Comparison of ENCODE assay signal across 8 cellular contexts in the genomic region with DNA sequence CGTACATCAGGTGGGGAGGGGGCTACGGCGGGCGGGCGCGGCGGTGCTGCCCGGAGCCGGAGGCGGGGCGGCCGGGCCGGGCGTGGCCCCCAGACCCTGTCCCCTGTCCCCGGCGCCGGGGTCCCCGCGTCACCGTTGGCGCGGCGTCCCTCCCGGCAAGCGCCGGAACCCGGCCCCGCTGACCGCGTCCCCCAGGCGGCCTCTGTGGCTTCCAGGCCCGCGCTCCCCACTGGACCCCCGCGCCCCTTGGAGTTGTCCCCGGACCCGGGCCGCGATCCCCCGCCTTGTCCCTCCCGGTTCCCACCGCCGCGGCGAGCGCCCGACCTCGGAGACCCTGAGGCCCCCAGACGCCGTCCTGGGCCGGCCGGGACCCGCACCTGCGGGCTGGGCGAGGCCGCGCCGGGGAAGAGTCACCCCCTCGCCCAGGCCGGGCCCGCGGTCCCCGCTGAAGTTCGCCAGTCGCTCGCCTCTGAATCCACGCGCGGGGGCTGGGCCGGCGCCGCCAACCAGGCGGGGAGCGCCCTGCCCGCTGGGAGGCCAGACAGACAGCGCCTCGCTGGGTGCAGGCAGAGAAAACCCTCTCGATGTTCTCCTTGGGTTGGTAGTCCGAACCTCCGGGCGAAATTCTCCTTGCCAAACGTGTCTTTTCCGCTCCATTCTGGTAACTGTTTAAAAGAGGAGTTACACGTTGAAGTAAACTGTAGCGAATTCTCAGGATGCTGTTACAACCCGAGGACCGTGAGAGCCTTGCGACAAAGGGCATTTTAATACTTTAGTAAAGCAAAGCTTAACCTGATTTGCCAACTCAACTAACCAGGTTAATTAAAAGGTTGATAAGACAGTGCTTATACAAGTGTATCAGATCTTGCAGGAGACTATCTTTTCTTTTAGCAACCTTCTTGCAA. TPM values are rescaled to one million over a fixed set of nuclear protein-coding genes. Genes with fewer than 3 reads are reported as not detected.
DNase-seq lines count a peak whose midpoint lies in the region; ATAC-seq and TF ChIP-seq lines count a peak whose summit lies in the region.

No MANE protein-coding gene starts in this region.

- H3K4me2 ChIP-seq in DND-41 (ENCODE audit: insufficient read depth, low read length) = peak overlapping the region; percentile 94
- H3K4me2 ChIP-seq in IMR-90 (ENCODE audit: low read depth, low read length) = peak overlapping the region; percentile 97

- no peaks in the 10 kb centered on the region for H3K27me3 Mint-ChIP-seq in activated CD4-positive, alpha-beta T cell treated with anti-CD3 and anti-CD28 coated beads for 36 hours

- peak overlapping the region; percentile 99 for H3K4me3 Mint-ChIP-seq in activated CD4-positive, alpha-beta T cell treated with anti-CD3 and anti-CD28 coated beads for 36 hours

- POLR2A ChIA-PET in IMR-90 (lab: Charles Lee; ENCODE audit: unreplicated experiment) = no interaction called here
- POLR2A ChIA-PET in activated CD4-positive, alpha-beta T cell treated with anti-CD3 and anti-CD28 coated beads for 36 hours (lab: Charles Lee) = interaction anchor here (1.0 to 1.3 kb wide), 2 partner anchors 12 to 20 kb away, joined by 3 to 9 read pairs; no protein-coding TSS in a partner anchor

- peaks cover 42% of the 10 kb centered on the region for H3K4me1 ChIP-seq in DND-41 (ENCODE audit: insufficient read depth, low read length)
- peaks cover 12% of the 10 kb centered on the region for H3K4me1 ChIP-seq in IMR-90 (ENCODE audit: control insufficient read depth, insufficient read depth, low read length)

- dilution Hi-C loops in IMR-90 (cut with HindIII; ENCODE audit: low sequenced_read_pairs, unreplicated experiment) = no loop called here

- H3K79me2 ChIP-seq in DND-41 (ENCODE audit: insufficient read depth, low read length) = peaks cover 70% of the 10 kb centered on the region

- no peak overlapping the region for H2BK20ac ChIP-seq in IMR-90 (ENCODE audit: low read depth, low read length)

- peaks cover 7% of the 10 kb centered on the region for H3K9me1 ChIP-seq in IMR-90 (ENCODE audit: insufficient read depth, low read length)

- no peaks in the 10 kb centered on the region; the same call in 1 of the 2 replicates for H3K36me3 ChIP-seq in DND-41 (ENCODE audit: insufficient read depth, low read length)
- peaks cover 2% of the 10 kb centered on the region; the same call in 1 of the 2 replicates for H3K36me3 ChIP-seq in IMR-90 (ENCODE audit: control insufficient read depth, insufficient read depth, low read length)

- peak; percentile 16; the same call in 1 of the 2 replicates for TF ChIP-seq RAD21 in IMR-90 (IDR thresholded peaks at IDR 0.05; ENCODE audit: low read length)

- peak overlapping the region; percentile 9; the same call in 1 of the 2 replicates for H2BK120ac ChIP-seq in IMR-90 (ENCODE audit: low read depth, low read length)

- peak overlapping the region; percentile 89 for H3K23ac ChIP-seq in IMR-90 (ENCODE audit: low read depth, low read length)

- DNase-seq in DND-41 (peak; percentile 32), IMR-90 (peak; percentile 51), left kidney (ENCODE audit: low read depth, low spot score) (peak; percentile 81), cerebellar nuclear complex (lab: John Stamatoyannopoulos, UW) (no peak)
- DNase-seq in activated CD4-positive, alpha-beta T cell treated with anti-CD3 and anti-CD28 coated beads for 36 hours = peak; percentile 71
- DNase-seq in stimulated activated CD4-positive, alpha-beta T cell treated with anti-CD3 and anti-CD28 coated beads, Interleukin-2, amount 100 ng/mL, for 4 hours (ENCODE audit: low read depth) = peak; percentile 28

- CTCF ChIA-PET in IMR-90 (lab: Yijun Ruan, JAX) = interaction anchor here (0.8 kb wide), 1 partner anchor 281 kb away, joined by 3 read pairs; no protein-coding TSS in a partner anchor
- CTCF ChIA-PET in activated CD4-positive, alpha-beta T cell treated with anti-CD3 and anti-CD28 coated beads for 36 hours (lab: Charles Lee) = interaction anchor here (1.0 to 2.0 kb wide), 3 partner anchors 12 to 50 kb away, joined by 3 to 5 read pairs (median 4); no protein-coding TSS in a partner anchor

- no peak overlapping the region for H4K91ac ChIP-seq in IMR-90 (ENCODE audit: insufficient read depth, low read depth, low read length)

- peak; percentile 8; the same call in 1 of the 3 replicates for ATAC-seq in DND-41 (ENCODE audit: insufficient read depth, low read depth)
- ATAC-seq in GM21515 (IDR thresholded peaks at IDR 0.05; ENCODE audit: unreplicated experiment) = peak; percentile 35
- peak; percentile 52 for ATAC-seq in IMR-90 (ENCODE audit: low read depth)
- peak; percentile 22 for ATAC-seq in activated CD4-positive, alpha-beta T cell treated with anti-CD3 and anti-CD28 coated beads for 36 hours

- no peak overlapping the region for H2BK15ac ChIP-seq in IMR-90 (ENCODE audit: low read depth, low read length)

- peaks cover 8% of the 10 kb centered on the region for H3K36me3 Mint-ChIP-seq in activated CD4-positive, alpha-beta T cell treated with anti-CD3 and anti-CD28 coated beads for 36 hours (ENCODE audit: low read depth)

- in situ Hi-C loops in IMR-90 (cut with MboI; ENCODE audit: low sequenced_read_pairs) = no loop called here

- peaks cover 33 to 66% of the 10 kb centered on the region in 2 experiments for H3K79me1 ChIP-seq in IMR-90 (ENCODE audit: low read depth in 1 of 2, low read length in 2 of 2)

- peak overlapping the region; percentile 73 for H3K27ac Mint-ChIP-seq in activated CD4-positive, alpha-beta T cell treated with anti-CD3 and anti-CD28 coated beads for 36 hours

- H3K27me3 ChIP-seq in DND-41 (ENCODE audit: insufficient read depth, low read length, poor library complexity) = no peaks in the 10 kb centered on the region
- no peaks in the 10 kb centered on the region for H3K27me3 ChIP-seq in IMR-90 (ENCODE audit: control insufficient read depth, insufficient read depth, low read length)

- H3K4ac ChIP-seq in IMR-90 (ENCODE audit: low read depth, low read length) = peak overlapping the region; percentile 55; the same call in 1 of the 2 replicates

- H4K20me1 ChIP-seq in DND-41 (ENCODE audit: insufficient read depth, low read length) (peaks cover 25% of the 10 kb centered on the region; the same call in 1 of the 2 replicates), IMR-90 (ENCODE audit: insufficient read depth, low read length) (peaks cover 15% of the 10 kb centered on the region; the same call in 1 of the 2 replicates)

- no peak overlapping the region for H3K56ac ChIP-seq in IMR-90 (ENCODE audit: extremely low read depth, insufficient read depth, low read length)

- peak overlapping the region; percentile 69 for H3K27ac ChIP-seq in DND-41 (ENCODE audit: low read length)
- H3K27ac ChIP-seq in IMR-90 (ENCODE audit: insufficient read depth, low read length) = peak overlapping the region; percentile 33
- peak overlapping the region; percentile 10 for H3K27ac ChIP-seq in cingulate gyrus (ENCODE audit: low read depth, low read length)

- TF ChIP-seq POLR2A in IMR-90 (IDR thresholded peaks at IDR 0.05; ENCODE audit: low read depth, low read length) = no peak

- H3K4me3 ChIP-seq in DND-41 (ENCODE audit: low read depth in 1 of 2, low read length in 2 of 2) = peak overlapping the region; percentile 80 to 96
- peak overlapping the region; percentile 92 for H3K4me3 ChIP-seq in IMR-90 (ENCODE audit: insufficient read depth, low read depth, low read length)

- intact Hi-C loops in IMR-90 (cut with micrococcal nuclease) = loop anchor here (2.0 to 10.0 kb wide), 4 partner anchors 81 to 281 kb away; a partner anchor contains a TSS
- intact Hi-C loops in activated CD4-positive, alpha-beta T cell treated with anti-CD3 and anti-CD28 coated beads for 36 hours (cut with DNase I, micrococcal nuclease) = loop anchor here (1.0 to 10.0 kb wide), 10 partner anchors 19 to 859 kb away; a partner anchor contains a TSS

- H3K14ac ChIP-seq in IMR-90 (replicated peaks; ENCODE audit: low read depth, low read length) = peak overlapping the region; percentile 42

- H3K9me3 ChIP-seq in DND-41 (ENCODE audit: insufficient read depth, low read length, severe bottlenecking) = no peaks in the 10 kb centered on the region
- no peaks in the 10 kb centered on the region for H3K9me3 ChIP-seq in IMR-90 (ENCODE audit: control insufficient read depth, insufficient read depth, low read length)

- H3K4me1 Mint-ChIP-seq in activated CD4-positive, alpha-beta T cell treated with anti-CD3 and anti-CD28 coated beads for 36 hours = peaks cover 66% of the 10 kb centered on the region

- no peak overlapping the region for H4K5ac ChIP-seq in IMR-90 (ENCODE audit: low read depth, low read length)

- H3K9me3 Mint-ChIP-seq in activated CD4-positive, alpha-beta T cell treated with anti-CD3 and anti-CD28 coated beads for 36 hours (ENCODE audit: low read depth) = no peaks in the 10 kb centered on the region

- TF ChIP-seq CTCF in DND-41 (IDR thresholded peaks at IDR 0.05; ENCODE audit: borderline replicate concordance, extremely low read depth, low read length, poor library complexity, severe bottlenecking) = no peak
- 0 out of 2 replicates have a peak, but pooled peaks have one; percentile 13 for TF ChIP-seq CTCF in IMR-90 (conservative IDR thresholded peaks at IDR 0.05; ENCODE audit: low read depth, low read length)

- H2AK9ac ChIP-seq in IMR-90 (replicated peaks; ENCODE audit: low read depth, low read length, poor library complexity) = peak overlapping the region; percentile 65

- BruUV-seq in IMR-90 (replicated peaks; lab: Mats Ljungman, UMichigan) = no TSS peak

- H3K18ac ChIP-seq in IMR-90 (ENCODE audit: low read depth, low read length) = no peak overlapping the region

- peak overlapping the region; percentile 92 for H2AFZ ChIP-seq in DND-41 (ENCODE audit: low read depth, low read length)
- H2AFZ ChIP-seq in IMR-90 (replicated peaks; ENCODE audit: low read length, poor library complexity) = peak overlapping the region; percentile 93

- H2BK5ac ChIP-seq in IMR-90 (ENCODE audit: low read depth, low read length, poor library complexity, severe bottlenecking) = peak overlapping the region; percentile 35

- no peak overlapping the region for H2AK5ac ChIP-seq in IMR-90 (ENCODE audit: low read depth, low read length)

- H4K8ac ChIP-seq in IMR-90 (ENCODE audit: low read depth in 2 of 2, low read length in 2 of 2) = peak overlapping the region in 1 of 2 experiments; percentile 52; a peak in 2 of 4 replicates

- 1% methylated on average over 46 of the region's 88 CpGs; no CpG with 5 or more reads in 1 of the 2 experiments for WGBS in IMR-90 (ENCODE audit: extremely low coverage in 2 of 2, insufficient read length in 1 of 2), 2 experiments

- peak overlapping the region; percentile 82 for H3K9ac ChIP-seq in DND-41 (ENCODE audit: low read depth, low read length)
- peak overlapping the region; percentile 90 for H3K9ac ChIP-seq in IMR-90 (ENCODE audit: low read depth, low read length)

TF ChIP-seq in IMR-90, 13 proteins besides CTCF, POLR2A, EP300 and RAD21:
- TF ChIP-seq MAZ (IDR thresholded peaks at IDR 0.05; ENCODE audit: borderline replicate concordance, low read depth, low read length) (peak; percentile 55; the same call in 1 of the 2 replicates), MAFK (IDR thresholded peaks at IDR 0.05; ENCODE audit: low read depth, low read length) (no peak)

RNA-seq across cellular contexts. Expression of a gene that starts 0.8 kb away (rescaled TPM):
- total RNA-seq in IMR-90 (2012; rRNA removed) = 5.7 and 9.2 TPM in 2 replicates
- 1.0 and 1.1 TPM in 2 replicates for polyA plus RNA-seq in IMR-90 (2012; rRNA removed)
- 0.35 and 0.37 TPM in 2 replicates for polyA plus RNA-seq in IMR-90 (2012; cell fraction: cytosol; rRNA removed)
- 1.0 and 1.9 TPM in 2 replicates for polyA plus RNA-seq in IMR-90 (2012; cell fraction: nucleus; rRNA removed; ENCODE audit: low replicate concordance)
- total RNA-seq in activated CD4-positive, alpha-beta T cell treated with anti-CD3 and anti-CD28 coated beads for 36 hours = 10 to 100 TPM; 13.4 to 13.8 TPM

Comparison
In these comparisons a context has a peak if more than half of its experiments do, and no peak if none do; other contexts are left out.
1. DNase-seq: peak in DND-41 (single experiment), IMR-90 (single experiment), activated CD4-positive, alpha-beta T cell treated with anti-CD3 and anti-CD28 coated beads for 36 hours (single experiment), left kidney (single experiment) and stimulated activated CD4-positive, alpha-beta T cell treated with anti-CD3 and anti-CD28 coated beads, Interleukin-2, amount 100 ng/mL, for 4 hours (single experiment); none in cerebellar nuclear complex (0 of 2).
2. H3K27ac ChIP-seq: peak in every context shown above with its lines; median percentile 69 in DND-41; 33 in IMR-90; 10 in cingulate gyrus.
3. Peak in every context shown above with its lines, with median percentiles within 50 percentile points of each other: ATAC-seq.